ENCODE assay signal across 8 cellular contexts in the genomic region with DNA sequence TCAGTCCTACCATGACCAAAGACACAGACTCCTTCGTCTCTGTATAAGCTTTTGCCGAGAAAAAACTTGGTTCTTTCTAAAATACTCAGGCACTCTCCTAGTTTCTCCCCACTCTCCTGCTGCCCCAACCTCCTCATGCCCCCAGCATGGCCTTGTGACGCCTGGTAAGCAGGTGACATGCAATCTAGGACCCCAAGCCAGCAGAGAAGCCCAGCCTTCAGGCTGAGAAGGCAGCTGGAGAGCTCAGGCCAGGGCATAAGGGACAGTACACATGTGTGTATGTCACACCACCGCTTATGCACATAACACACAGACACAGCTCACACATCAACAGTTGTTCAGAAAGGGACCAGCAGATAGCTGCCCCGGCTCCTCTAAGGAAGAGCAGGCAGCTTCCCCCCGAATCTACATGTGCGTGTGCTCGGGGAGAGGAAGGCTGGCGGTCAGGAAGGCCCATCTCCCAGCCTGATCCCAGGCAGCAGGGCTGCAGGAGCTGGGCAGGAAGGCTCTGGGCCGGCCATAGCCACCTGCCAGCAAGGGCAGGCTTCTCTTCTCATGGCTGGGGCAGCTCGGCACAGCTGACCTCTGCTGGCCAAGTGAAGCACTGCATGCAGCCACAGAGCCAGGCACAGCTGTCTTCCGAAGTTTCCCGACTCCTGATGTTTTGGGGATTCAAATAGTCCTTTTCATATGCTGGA. TPM values are rescaled to one million over a fixed set of nuclear protein-coding genes. Genes with fewer than 3 reads are reported as not detected.
DNase-seq lines count a peak whose midpoint lies in the region; ATAC-seq, FAIRE-seq and TF ChIP-seq lines count a peak whose summit lies in the region.

No MANE protein-coding gene starts in this region.

- no peaks in the 10 kb centered on the region for H3K27me3 Mint-ChIP-seq in activated naive CD8-positive, alpha-beta T cell treated with anti-CD3 and anti-CD28 coated beads, Interleukin-2, amount 50 U/mL, for 24 hours

- H3K4me1 ChIP-seq in heart left ventricle, result peaks cover 0 to 11% (median 1%) of the 10 kb centered on the region in 12 donors
- H3K4me1 ChIP-seq in psoas muscle, result peaks cover 7% of the 10 kb centered on the region

- H3K27me3 ChIP-seq in heart left ventricle, result no peaks in the 10 kb centered on the region
- H3K27me3 ChIP-seq in psoas muscle (ENCODE audit: insufficient read depth in 3 of 3, low read length in 2 of 3), result no peaks in the 10 kb centered on the region

- peaks cover 4 to 70% (median 63%) of the 10 kb centered on the region in 9 donors for H3K36me3 ChIP-seq in heart left ventricle
- peaks cover 12 to 66% of the 10 kb centered on the region in 2 donors for H3K36me3 ChIP-seq in psoas muscle (ENCODE audit: insufficient read depth in 1 of 2, low read depth in 1 of 2)

- intact Hi-C loops in heart left ventricle (cut with DNase I) (loop anchor here in 9 of 10 donors (1.0 to 10.0 kb wide), 9 partner anchors 70 to 330 kb away; a partner anchor contains a TSS), psoas muscle (cut with DNase I) (loop anchor here (5.0 to 10.0 kb wide), 3 partner anchors 68 to 323 kb away; no protein-coding TSS in a partner anchor)

- FAIRE-seq in GM19239 (lab: Jason Lieb, UNC), result peak; percentile 66

- DNase-seq in C1 segment of cervical spinal cord (lab: John Stamatoyannopoulos, UW) (peak in 11 of 14 donors; percentile 11 to 52 (median 24)), GM19239 (ENCODE audit: insufficient read length, low spot score) (peak; percentile 45), LHCN-M2 (ENCODE audit: low read depth) (peak; percentile 55), T follicular helper cell (ENCODE audit: low read depth) (peak; percentile 51), heart left ventricle (peak; percentile 50 to 86 (median 73)), psoas muscle (peak; percentile 71 to 87)
- peak; percentile 68 for DNase-seq in activated naive CD8-positive, alpha-beta T cell treated with anti-CD3 and anti-CD28 coated beads, Interleukin-2, amount 50 U/mL, for 24 hours

- 52 to 61% (median 58%) methylated on average over 9 to 13 of the region's 13 CpGs for WGBS in heart left ventricle, 4 donors
- 52 to 55% (median 53%) methylated on average over 13 of the region's 13 CpGs for WGBS in psoas muscle, 3 donors

- peaks cover 40% of the 10 kb centered on the region for H3K36me3 Mint-ChIP-seq in activated naive CD8-positive, alpha-beta T cell treated with anti-CD3 and anti-CD28 coated beads, Interleukin-2, amount 50 U/mL, for 24 hours (ENCODE audit: low read depth)

- H3K9me3 Mint-ChIP-seq in activated naive CD8-positive, alpha-beta T cell treated with anti-CD3 and anti-CD28 coated beads, Interleukin-2, amount 50 U/mL, for 24 hours, result no peaks in the 10 kb centered on the region

- H3K4me3 ChIP-seq in heart left ventricle (no peak overlapping the region), psoas muscle (no peak overlapping the region)

- H3K4me1 Mint-ChIP-seq in activated naive CD8-positive, alpha-beta T cell treated with anti-CD3 and anti-CD28 coated beads, Interleukin-2, amount 50 U/mL, for 24 hours, result peaks cover 4% of the 10 kb centered on the region

- H3K9me3 ChIP-seq in heart left ventricle (no peaks in the 10 kb centered on the region), psoas muscle (no peaks in the 10 kb centered on the region)

- TF ChIP-seq CTCF in heart left ventricle (IDR thresholded peaks at IDR 0.05) (peak; percentile 92 to 99 (median 97)), psoas muscle (IDR thresholded peaks at IDR 0.05) (peak; percentile 98)

- peak overlapping the region; percentile 35 for H3K27ac Mint-ChIP-seq in activated naive CD8-positive, alpha-beta T cell treated with anti-CD3 and anti-CD28 coated beads, Interleukin-2, amount 50 U/mL, for 24 hours

- H3K4me3 Mint-ChIP-seq in activated naive CD8-positive, alpha-beta T cell treated with anti-CD3 and anti-CD28 coated beads, Interleukin-2, amount 50 U/mL, for 24 hours, result no peak overlapping the region

- ATAC-seq in activated naive CD8-positive, alpha-beta T cell treated with anti-CD3 and anti-CD28 coated beads, Interleukin-2, amount 50 U/mL, for 24 hours, result peak; percentile 63
- ATAC-seq in heart left ventricle (peak; percentile 73 to 91 (median 88)), psoas muscle (peak; percentile 90 to 95 (median 92)), GM19324 (IDR thresholded peaks at IDR 0.05; ENCODE audit: low FRiP score, unreplicated experiment) (no peak)

- no peak for TF ChIP-seq POLR2A in heart left ventricle (IDR thresholded peaks at IDR 0.05)

- H3K27ac ChIP-seq in heart left ventricle, result peak overlapping the region in 1 of 12 donors; percentile 37
- peak overlapping the region; percentile 7 for H3K27ac ChIP-seq in psoas muscle

RNA-seq across cellular contexts. Expression of a gene that starts 8.5 kb away (rescaled TPM):
- 122 and 131 TPM in 2 replicates for total RNA-seq in LHCN-M2 (2014; rRNA removed)
- 87.1 TPM for polyA plus RNA-seq in LHCN-M2 (2012)
- 10 to 100 TPM; 19.4 to 43.4 (median 28.4) TPM for total RNA-seq in heart left ventricle
- 10 to 100 TPM; 34.1 to 39.3 TPM for polyA plus RNA-seq in heart left ventricle
- 10 to 100 TPM; 44.0 to 72.1 (median 53.7) TPM for total RNA-seq in psoas muscle
- polyA plus RNA-seq in psoas muscle, result 10 to 100 TPM; 38.1 to 85.8 (median 67.8) TPM

RNA-seq across cellular contexts. Expression of a gene that starts 16.8 kb away (rescaled TPM):
- total RNA-seq in LHCN-M2 (2014; rRNA removed) (241 and 253 TPM in 2 replicates), heart left ventricle (100 to 1,000 TPM in 2 of 9 donors, 10 to 100 TPM in 7; 55.4 to 129 (median 68.9) TPM), psoas muscle (10 to 100 TPM; 43.1 to 64.4 (median 46.0) TPM)
- 69.9 TPM for polyA plus RNA-seq in LHCN-M2 (2012)
- polyA plus RNA-seq in heart left ventricle (10 to 100 TPM; 48.5 to 49.5 TPM), psoas muscle (10 to 100 TPM; 29.8 to 49.0 (median 35.3) TPM)

RNA-seq across cellular contexts. Expression of a gene that starts 24.1 kb away (rescaled TPM):
- total RNA-seq in LHCN-M2 (2014; rRNA removed) (not detected in 2 replicates), heart left ventricle (under 1 TPM in 5 of 9 donors, not detected in 4; 0.07 to 0.25 (median 0.14) TPM), psoas muscle (under 1 TPM in 2 of 4 donors, not detected in 2; 0.24 to 0.28 TPM)
- polyA plus RNA-seq in LHCN-M2 (2012), result not detected
- polyA plus RNA-seq in heart left ventricle (under 1 TPM; 0.03 to 0.11 TPM), psoas muscle (under 1 TPM in 2 of 3 donors, not detected in 1; 0.03 to 0.10 TPM)

RNA-seq across cellular contexts. Expression of a gene that starts 41.2 kb away (rescaled TPM):
- 99.8 and 104 TPM in 2 replicates for total RNA-seq in LHCN-M2 (2014; rRNA removed)
- 93.3 TPM for polyA plus RNA-seq in LHCN-M2 (2012)
- total RNA-seq in heart left ventricle, result 100 to 1,000 TPM; 394 to 789 (median 635) TPM
- polyA plus RNA-seq in heart left ventricle, result 100 to 1,000 TPM; 247 to 519 TPM
- total RNA-seq in psoas muscle, result 100 to 1,000 TPM; 252 to 500 (median 326) TPM
- 100 to 1,000 TPM; 176 to 181 (median 179) TPM for polyA plus RNA-seq in psoas muscle

Comparison
In these comparisons a context has a peak if more than half of its experiments do, and no peak if none do; other contexts are left out.
1. DNase-seq: peak in every context shown above with its lines; median percentile 79 in psoas muscle; 73 in heart left ventricle; 68 in activated naive CD8-positive, alpha-beta T cell treated with anti-CD3 and anti-CD28 coated beads, Interleukin-2, amount 50 U/mL, for 24 hours; 55 in LHCN-M2; 51 in T follicular helper cell; 45 in GM19239; 24 in C1 segment of cervical spinal cord.